ENCODE assay signal across 1 cellular context in the genomic region with DNA sequence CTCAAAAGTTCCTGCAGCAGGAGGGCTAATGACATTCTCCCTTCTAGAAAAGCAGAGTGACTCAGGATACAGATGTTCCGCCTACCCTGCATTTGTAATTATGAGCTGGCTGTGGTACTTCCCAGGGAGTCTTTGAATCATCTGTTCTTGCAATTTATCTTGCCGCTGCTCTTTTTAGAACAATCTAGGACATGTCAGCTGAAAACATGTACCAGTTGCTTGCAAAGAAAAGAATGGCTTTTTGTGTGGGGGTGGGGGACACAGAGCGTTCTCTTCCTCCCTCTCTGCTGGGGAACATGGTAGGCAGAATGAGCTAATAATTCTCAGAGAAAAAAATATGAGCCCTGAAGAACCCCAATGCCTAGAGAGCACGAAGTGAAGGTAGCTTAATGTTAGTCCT.
TF ChIP-seq lines count a peak whose summit lies in the region.

No MANE protein-coding gene starts in this region.

TF ChIP-seq in HepG2, 621 proteins besides CTCF, POLR2A, EP300 and RAD21 (continued from another document):
- no peak for TF ChIP-seq ZBTB34 (CRISPR knock-in tag; IDR thresholded peaks at IDR 0.05)
- TF ChIP-seq FOSL2 (CRISPR knock-in tag; IDR thresholded peaks at IDR 0.05), result peak; percentile 22; the same call in 1 of the 2 replicates
- TF ChIP-seq SIN3B (IDR thresholded peaks at IDR 0.05; ENCODE audit: low read length), result no peak
- TF ChIP-seq ZBTB26 (CRISPR knock-in tag; IDR thresholded peaks at IDR 0.05; ENCODE audit: borderline replicate concordance), result peak; percentile 91
- TF ChIP-seq, protein P1, sequence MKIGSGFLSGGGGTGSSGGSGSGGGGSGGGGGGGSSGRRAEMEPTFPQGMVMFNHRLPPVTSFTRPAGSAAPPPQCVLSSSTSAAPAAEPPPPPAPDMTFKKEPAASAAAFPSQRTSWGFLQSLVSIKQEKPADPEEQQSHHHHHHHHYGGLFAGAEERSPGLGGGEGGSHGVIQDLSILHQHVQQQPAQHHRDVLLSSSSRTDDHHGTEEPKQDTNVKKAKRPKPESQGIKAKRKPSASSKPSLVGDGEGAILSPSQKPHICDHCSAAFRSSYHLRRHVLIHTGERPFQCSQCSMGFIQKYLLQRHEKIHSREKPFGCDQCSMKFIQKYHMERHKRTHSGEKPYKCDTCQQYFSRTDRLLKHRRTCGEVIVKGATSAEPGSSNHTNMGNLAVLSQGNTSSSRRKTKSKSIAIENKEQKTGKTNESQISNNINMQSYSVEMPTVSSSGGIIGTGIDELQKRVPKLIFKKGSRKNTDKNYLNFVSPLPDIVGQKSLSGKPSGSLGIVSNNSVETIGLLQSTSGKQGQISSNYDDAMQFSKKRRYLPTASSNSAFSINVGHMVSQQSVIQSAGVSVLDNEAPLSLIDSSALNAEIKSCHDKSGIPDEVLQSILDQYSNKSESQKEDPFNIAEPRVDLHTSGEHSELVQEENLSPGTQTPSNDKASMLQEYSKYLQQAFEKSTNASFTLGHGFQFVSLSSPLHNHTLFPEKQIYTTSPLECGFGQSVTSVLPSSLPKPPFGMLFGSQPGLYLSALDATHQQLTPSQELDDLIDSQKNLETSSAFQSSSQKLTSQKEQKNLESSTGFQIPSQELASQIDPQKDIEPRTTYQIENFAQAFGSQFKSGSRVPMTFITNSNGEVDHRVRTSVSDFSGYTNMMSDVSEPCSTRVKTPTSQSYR (CRISPR knock-in tag; IDR thresholded peaks at IDR 0.05; ENCODE audit: borderline replicate concordance), result 0 out of 2 replicates have a peak, but pooled peaks have one; percentile 9
TF ChIP-seq in HepG2: peak in this region for 8.
